15 cellular contexts compared by ENCODE assay signal in genomic region chr1:205610036-205610435, GRCh38. TPM values are rescaled to one million over a fixed set of nuclear protein-coding genes. Genes with fewer than 3 reads are reported as not detected.
DNase-seq lines count a peak whose midpoint lies in the region; ATAC-seq, FAIRE-seq and TF ChIP-seq lines count a peak whose summit lies in the region.
"Had no signal": no experiment of that assay in that cellular context is flagged by ENCODE, and none has a peak within 500 bp of the region (broad histone marks: within the 10 kb centered on the region; RNA-seq: fewer than 3 reads in every experiment).

No MANE protein-coding gene starts in this region.

- TF ChIP-seq CTCF in cardiac fibroblast (IDR thresholded peaks at IDR 0.05; ENCODE audit: low read depth, low read length) (no peak), kidney (IDR thresholded peaks at IDR 0.05; ENCODE audit: borderline replicate concordance, extremely low read depth, insufficient read depth) (no peak), prostate gland (IDR thresholded peaks at IDR 0.05) (no peak)

- WGBS in prostate gland = 38% methylated on average over 2 of the region's 2 CpGs

- no peak for ATAC-seq in HG02840 (IDR thresholded peaks at IDR 0.05; ENCODE audit: low FRiP score, unreplicated experiment)
- ATAC-seq: HCT116 had no signal

- no peaks in the 10 kb centered on the region for H3K9me3 ChIP-seq in CD4-positive, alpha-beta memory T cell (ENCODE audit: control insufficient read depth in 1 of 2, low read length in 2 of 2)
- H3K9me3 ChIP-seq in kidney (ENCODE audit: control insufficient read depth in 1 of 2, low read length in 2 of 2) = no peaks in the 10 kb centered on the region
- H3K9me3 ChIP-seq in prostate gland = no peaks in the 10 kb centered on the region
- H3K9me3 ChIP-seq: BLaER1 had no signal

- POLR2A ChIA-PET in CD4-positive, alpha-beta memory T cell (lab: Charles Lee; ENCODE audit: partially characterized antibody) = interaction anchor here (2.2 kb wide), 1 partner anchor 22 kb away, joined by 7 read pairs; the partner anchor contains the start of gene ELK4

- H3K36me3 ChIP-seq in CD4-positive, alpha-beta memory T cell (ENCODE audit: insufficient read depth, low read length) = peaks cover 17% of the 10 kb centered on the region
- H3K36me3 ChIP-seq in kidney (ENCODE audit: control insufficient read depth in 1 of 2, insufficient read depth in 2 of 2, low read length in 2 of 2) (no peaks in the 10 kb centered on the region), prostate gland (peaks cover 0 to 6% of the 10 kb centered on the region in 2 donors)

- TF ChIP-seq POLR2A in prostate gland (IDR thresholded peaks at IDR 0.05) = no peak

- H3K4me1 Mint-ChIP-seq in CD4-positive, alpha-beta memory T cell = peaks cover 36 to 42% (median 40%) of the 10 kb centered on the region in 4 donors

- H3K27ac ChIP-seq in CD4-positive, alpha-beta memory T cell (ENCODE audit: low read depth, low read length) = no peak overlapping the region
- peak overlapping the region in 1 of 2 donors; percentile 40 for H3K27ac ChIP-seq in kidney (ENCODE audit: low read depth in 2 of 2, low read length in 2 of 2)
- peak overlapping the region in 1 of 2 donors; percentile 26 for H3K27ac ChIP-seq in prostate gland
- H3K27ac ChIP-seq: BLaER1 had no signal

- no peaks in the 10 kb centered on the region for H3K27me3 ChIP-seq in CD4-positive, alpha-beta memory T cell (ENCODE audit: insufficient read depth, low read length)
- no peaks in the 10 kb centered on the region for H3K27me3 ChIP-seq in prostate gland (replicated peaks; ENCODE audit: insufficient read depth)
- H3K27me3 ChIP-seq: BLaER1 had no signal

- DNase-seq in CD4-positive, alpha-beta memory T cell = no peak
- DNase-seq in M059J (ENCODE audit: low read depth) = peak; percentile 68
- DNase-seq in cardiac fibroblast (ENCODE audit: low read depth in 2 of 2) = peak; percentile 44 to 61
- peak; percentile 19 for DNase-seq in myocyte (ENCODE audit: low read depth)
- DNase-seq in NCI-H2029 (lab: John Stamatoyannopoulos, UW) = no peak
- DNase-seq in kidney = no peak
- DNase-seq in prostate gland (ENCODE audit: low spot score) = no peak
- DNase-seq: activated CD8-positive, alpha-beta memory T cell treated with anti-CD3 and anti-CD28 coated beads for 24 hours; effector CD8-positive, alpha-beta T cell; hippocampal formation; NCI-H2171; small intestine had no signal

- H3K27ac Mint-ChIP-seq in CD4-positive, alpha-beta memory T cell = peak overlapping the region in 5 of 7 donors; percentile 2 to 82 (median 22)

- peaks cover 16 to 61% of the 10 kb centered on the region in 2 donors for H3K36me3 Mint-ChIP-seq in CD4-positive, alpha-beta memory T cell

- CTCF ChIA-PET in CD4-positive, alpha-beta memory T cell (lab: Charles Lee; ENCODE audit: partially characterized antibody) = no interaction called here

- H3K4me3 Mint-ChIP-seq in CD4-positive, alpha-beta memory T cell = no peak overlapping the region

- H3K4me3 ChIP-seq in CD4-positive, alpha-beta memory T cell (ENCODE audit: low read length in 2 of 2) = no peak overlapping the region
- no peak overlapping the region for H3K4me3 ChIP-seq in cardiac fibroblast (replicated peaks in 1 of 2; ENCODE audit: low read depth in 2 of 2, low read length in 2 of 2)
- H3K4me3 ChIP-seq in kidney (ENCODE audit: low read length in 2 of 2) = no peak overlapping the region
- no peak overlapping the region for H3K4me3 ChIP-seq in prostate gland
- H3K4me3 ChIP-seq: BLaER1 had no signal

- no peak for FAIRE-seq in kidney (lab: Jason Lieb, UNC)
- FAIRE-seq: small intestine had no signal

- intact Hi-C loops in CD4-positive, alpha-beta memory T cell (cut with micrococcal nuclease) = no loop called here
- intact Hi-C loops in kidney (cut with DNase I) (no loop called here), prostate gland (cut with DNase I) (no loop called here)

- no peaks in the 10 kb centered on the region for H3K9me3 Mint-ChIP-seq in CD4-positive, alpha-beta memory T cell

- H3K27me3 Mint-ChIP-seq in CD4-positive, alpha-beta memory T cell = no peaks in the 10 kb centered on the region

- peaks cover 34% of the 10 kb centered on the region for H3K4me1 ChIP-seq in CD4-positive, alpha-beta memory T cell (ENCODE audit: insufficient read depth, low read length)
- H3K4me1 ChIP-seq in kidney (ENCODE audit: control insufficient read depth in 1 of 2, insufficient read depth in 1 of 2, low read depth in 1 of 2, low read length in 2 of 2) (peaks cover 4 to 16% of the 10 kb centered on the region in 2 donors), prostate gland (replicated peaks) (peaks cover 5% of the 10 kb centered on the region)

- no peak overlapping the region for H3K9ac ChIP-seq in kidney (ENCODE audit: low read length in 2 of 2)
- H3K9ac ChIP-seq: BLaER1 had no signal

RNA-seq across cellular contexts. Expression of gene ELK4, which starts 21.8 kb away (rescaled TPM):
- 100 to 1,000 TPM; 166 to 194 TPM for total RNA-seq in CD4-positive, alpha-beta memory T cell
- polyA plus RNA-seq in CD4-positive, alpha-beta memory T cell = 1 to 10 TPM; 3.2 to 6.6 TPM
- total RNA-seq in M059J (2014; rRNA removed; shearing (Covaris generic)) = 13.7 and 21.1 TPM in 2 replicates
- total RNA-seq in myocyte (18.1 and 19.0 TPM in 2 replicates), kidney (87.3 TPM), prostate gland (10 to 100 TPM; 58.8 to 62.7 TPM)
- 5.0 TPM for polyA plus RNA-seq in myocyte (2012)
- 4.2 TPM for polyA plus RNA-seq in kidney (ENCODE audit: insufficient read depth, low read depth, low replicate concordance)

Comparison
In these comparisons a context has a peak if more than half of its experiments do, and no peak if none do; other contexts are left out.
1. DNase-seq: peak in M059J (single experiment), cardiac fibroblast (2 of 2) and myocyte (single experiment); none in CD4-positive, alpha-beta memory T cell (0 of 5), NCI-H2029 (single experiment), kidney (single experiment) and prostate gland (single experiment).